15 cellular contexts compared by ENCODE assay signal in genomic region chr9:96203867-96204412, GRCh38.
A peak's percentile ranks its signal among the peaks of the same experiment; 100 is the strongest.
DNase-seq lines count a peak whose midpoint lies in the region; ATAC-seq and TF ChIP-seq lines count a peak whose summit lies in the region.
"Had no signal": no experiment of that assay in that cellular context is flagged by ENCODE, and none has a peak within 500 bp of the region (broad histone marks: within the 10 kb centered on the region; RNA-seq: fewer than 3 reads in every experiment).

No MANE protein-coding gene starts in this region.

- no peak for TF ChIP-seq POLR2A in heart left ventricle (IDR thresholded peaks at IDR 0.05)
- TF ChIP-seq POLR2A in gastroesophageal sphincter (IDR thresholded peaks at IDR 0.05), result no peak

- no peaks in the 10 kb centered on the region for H3K36me3 Mint-ChIP-seq in activated CD8-positive, alpha-beta T cell treated with anti-CD3 and anti-CD28 coated beads for 36 hours (ENCODE audit: low read depth)
- no peaks in the 10 kb centered on the region for H3K36me3 Mint-ChIP-seq in stimulated activated effector memory CD8-positive, alpha-beta T cell treated with anti-CD3 and anti-CD28 coated beads, Interleukin-12 subunit alpha, Interleukin-12 subunit beta, amount 100 ng/mL, for 72 hours

- CTCF ChIA-PET in activated CD8-positive, alpha-beta T cell treated with anti-CD3 and anti-CD28 coated beads for 36 hours (lab: Charles Lee), result interaction anchor here (1.1 kb wide), 1 partner anchor 14 kb away, joined by 3 read pairs; no protein-coding TSS in a partner anchor

- H3K4me1 Mint-ChIP-seq in activated CD8-positive, alpha-beta T cell treated with anti-CD3 and anti-CD28 coated beads for 36 hours (ENCODE audit: low read depth), result peaks cover 5% of the 10 kb centered on the region
- peaks cover 11% of the 10 kb centered on the region for H3K4me1 Mint-ChIP-seq in stimulated activated effector memory CD8-positive, alpha-beta T cell treated with anti-CD3 and anti-CD28 coated beads, Interleukin-12 subunit alpha, Interleukin-12 subunit beta, amount 100 ng/mL, for 72 hours

- H3K9me3 Mint-ChIP-seq in activated CD8-positive, alpha-beta T cell treated with anti-CD3 and anti-CD28 coated beads for 36 hours, result peaks cover 3% of the 10 kb centered on the region
- H3K9me3 Mint-ChIP-seq in stimulated activated effector memory CD8-positive, alpha-beta T cell treated with anti-CD3 and anti-CD28 coated beads, Interleukin-12 subunit alpha, Interleukin-12 subunit beta, amount 100 ng/mL, for 72 hours, result no peaks in the 10 kb centered on the region

- no peak overlapping the region for H3K4me3 Mint-ChIP-seq in activated CD8-positive, alpha-beta T cell treated with anti-CD3 and anti-CD28 coated beads for 36 hours
- H3K4me3 Mint-ChIP-seq in stimulated activated effector memory CD8-positive, alpha-beta T cell treated with anti-CD3 and anti-CD28 coated beads, Interleukin-12 subunit alpha, Interleukin-12 subunit beta, amount 100 ng/mL, for 72 hours, result no peak overlapping the region

- intact Hi-C loops in cardiac septum (cut with DNase I), result no loop called here
- intact Hi-C loops in heart left ventricle (cut with DNase I), result no loop called here
- intact Hi-C loops in activated CD8-positive, alpha-beta T cell treated with anti-CD3 and anti-CD28 coated beads for 36 hours (cut with micrococcal nuclease), result no loop called here
- intact Hi-C loops in upper lobe of right lung (cut with DNase I), result no loop called here

- WGBS in heart left ventricle, 4 donors, result 53 to 60% (median 55%) methylated on average over 15 of the region's 15 CpGs
- 43 to 60% methylated on average over 2 to 3 of the region's 15 CpGs for WGBS in gastroesophageal sphincter (ENCODE audit: low coverage in 1 of 2), 2 donors

- POLR2A ChIA-PET in activated CD8-positive, alpha-beta T cell treated with anti-CD3 and anti-CD28 coated beads for 36 hours (lab: Charles Lee), result no interaction called here

- DNase-seq in cardiac septum (ENCODE audit: low spot score) (peak; percentile 51), heart left ventricle (no peak), upper lobe of right lung (no peak)
- DNase-seq in activated CD8-positive, alpha-beta T cell treated with anti-CD3 and anti-CD28 coated beads for 36 hours, result peak; percentile 41
- DNase-seq in stimulated activated effector memory CD8-positive, alpha-beta T cell treated with anti-CD3 and anti-CD28 coated beads, Interleukin-12 subunit alpha, Interleukin-12 subunit beta, amount 100 ng/mL, for 72 hours (ENCODE audit: low spot score in 2 of 2), result no peak
- DNase-seq in stimulated activated CD4-positive, alpha-beta T cell treated with anti-CD3 and anti-CD28 coated beads, Interleukin-4, amount 100 ng/mL, for 4 hours, result no peak
- DNase-seq: activated CD8-positive, alpha-beta memory T cell treated with anti-CD3 and anti-CD28 coated beads for 24 hours; activated naive CD4-positive, alpha-beta T cell; GDM1; SW 1271 had no signal

- H3K9me3 ChIP-seq in heart left ventricle (peaks cover 0 to 4% (median 0%) of the 10 kb centered on the region in 12 donors), gastroesophageal sphincter (peaks cover 0 to 7% (median 0%) of the 10 kb centered on the region in 3 donors), upper lobe of right lung (no peaks in the 10 kb centered on the region)
- H3K9me3 ChIP-seq: upper lobe of left lung had no signal

- no peak for TF ChIP-seq EP300 in gastroesophageal sphincter (IDR thresholded peaks at IDR 0.05)

- peaks cover 0 to 2% (median 0%) of the 10 kb centered on the region in 9 donors for H3K27me3 ChIP-seq in heart left ventricle
- no peaks in the 10 kb centered on the region for H3K27me3 ChIP-seq in gastroesophageal sphincter
- no peaks in the 10 kb centered on the region for H3K27me3 ChIP-seq in upper lobe of right lung
- H3K27me3 ChIP-seq: cardiac muscle cell, upper lobe of left lung had no signal

- ATAC-seq in heart left ventricle, result no peak
- ATAC-seq in activated CD8-positive, alpha-beta T cell treated with anti-CD3 and anti-CD28 coated beads for 36 hours, result peak; percentile 24
- peak; percentile 39 for ATAC-seq in gastroesophageal sphincter
- ATAC-seq in stimulated activated effector memory CD8-positive, alpha-beta T cell treated with anti-CD3 and anti-CD28 coated beads, Interleukin-12 subunit alpha, Interleukin-12 subunit beta, amount 100 ng/mL, for 72 hours, result peak; percentile 37
- ATAC-seq in HG03354 (IDR thresholded peaks at IDR 0.05; ENCODE audit: poor library complexity, severe bottlenecking, unreplicated experiment), result no peak
- ATAC-seq in upper lobe of right lung, result no peak

- TF ChIP-seq CTCF in heart left ventricle (IDR thresholded peaks at IDR 0.05) (no peak), gastroesophageal sphincter (IDR thresholded peaks at IDR 0.05) (no peak), upper lobe of right lung (IDR thresholded peaks at IDR 0.05) (no peak)
- no peak for TF ChIP-seq CTCF in activated CD8-positive, alpha-beta T cell treated with anti-CD3 and anti-CD28 coated beads for 36 hours (IDR thresholded peaks at IDR 0.05)

- no peaks in the 10 kb centered on the region for H3K4me1 ChIP-seq in heart left ventricle
- H3K4me1 ChIP-seq in gastroesophageal sphincter, result peaks cover 0 to 10% (median 0%) of the 10 kb centered on the region in 3 donors
- no peaks in the 10 kb centered on the region for H3K4me1 ChIP-seq in upper lobe of right lung
- H3K4me1 ChIP-seq: upper lobe of left lung had no signal

- H3K27ac Mint-ChIP-seq in activated CD8-positive, alpha-beta T cell treated with anti-CD3 and anti-CD28 coated beads for 36 hours, result no peak overlapping the region
- no peak overlapping the region for H3K27ac Mint-ChIP-seq in stimulated activated effector memory CD8-positive, alpha-beta T cell treated with anti-CD3 and anti-CD28 coated beads, Interleukin-12 subunit alpha, Interleukin-12 subunit beta, amount 100 ng/mL, for 72 hours

- peaks cover 2% of the 10 kb centered on the region for H3K27me3 Mint-ChIP-seq in activated CD8-positive, alpha-beta T cell treated with anti-CD3 and anti-CD28 coated beads for 36 hours

- H3K36me3 ChIP-seq in heart left ventricle (no peaks in the 10 kb centered on the region), gastroesophageal sphincter (no peaks in the 10 kb centered on the region), upper lobe of right lung (no peaks in the 10 kb centered on the region)
- H3K36me3 ChIP-seq: cardiac muscle cell, upper lobe of left lung had no signal

- H3K27ac ChIP-seq in heart left ventricle (no peak overlapping the region), gastroesophageal sphincter (no peak overlapping the region), upper lobe of right lung (no peak overlapping the region)
- H3K27ac ChIP-seq: cardiac muscle cell, upper lobe of left lung, VCaP had no signal

- H3K4me3 ChIP-seq in heart left ventricle (no peak overlapping the region), gastroesophageal sphincter (no peak overlapping the region), upper lobe of right lung (no peak overlapping the region)
- H3K4me3 ChIP-seq: cardiac muscle cell, upper lobe of left lung had no signal

Comparison
In these comparisons a context has a peak if more than half of its experiments do, and no peak if none do; other contexts are left out.
1. DNase-seq: peak in cardiac septum (single experiment) and activated CD8-positive, alpha-beta T cell treated with anti-CD3 and anti-CD28 coated beads for 36 hours (single experiment); none in heart left ventricle (0 of 5), stimulated activated effector memory CD8-positive, alpha-beta T cell treated with anti-CD3 and anti-CD28 coated beads, Interleukin-12 subunit alpha, Interleukin-12 subunit beta, amount 100 ng/mL, for 72 hours (0 of 2), stimulated activated CD4-positive, alpha-beta T cell treated with anti-CD3 and anti-CD28 coated beads, Interleukin-4, amount 100 ng/mL, for 4 hours (0 of 2) and upper lobe of right lung (single experiment).
2. ATAC-seq: peak in activated CD8-positive, alpha-beta T cell treated with anti-CD3 and anti-CD28 coated beads for 36 hours (single experiment), gastroesophageal sphincter (single experiment) and stimulated activated effector memory CD8-positive, alpha-beta T cell treated with anti-CD3 and anti-CD28 coated beads, Interleukin-12 subunit alpha, Interleukin-12 subunit beta, amount 100 ng/mL, for 72 hours (single experiment); none in heart left ventricle (0 of 4), HG03354 (single experiment) and upper lobe of right lung (single experiment).